In genomic region chr6:158815915-158816314, GRCh38 we compare ENCODE assay signal across 7 cellular contexts. TPM values are rescaled to one million over a fixed set of nuclear protein-coding genes. Genes with fewer than 3 reads are reported as not detected.
DNase-seq lines count a peak whose midpoint lies in the region; ATAC-seq, FAIRE-seq and TF ChIP-seq lines count a peak whose summit lies in the region.

No MANE protein-coding gene starts in this region.

- H3K27me3 ChIP-seq in HUES6 (ENCODE audit: control insufficient read depth, insufficient read depth, low read length) (peaks cover 3% of the 10 kb centered on the region; the same call in 1 of the 2 replicates), small intestine (ENCODE audit: control insufficient read depth in 2 of 2, insufficient read depth in 2 of 2, low read length in 2 of 2) (no peaks in the 10 kb centered on the region)

- H3K36me3 ChIP-seq in HUES6 (ENCODE audit: control insufficient read depth, insufficient read depth, low read length): peaks cover 70% of the 10 kb centered on the region
- peaks cover 3 to 4% of the 10 kb centered on the region in 2 donors for H3K36me3 ChIP-seq in small intestine (ENCODE audit: control insufficient read depth in 2 of 2, insufficient read depth in 2 of 2, low read length in 2 of 2)

- H3K9me3 ChIP-seq in HUES6 (ENCODE audit: control insufficient read depth, insufficient read depth, low read depth, low read length) (no peaks in the 10 kb centered on the region; the same call in 1 of the 2 replicates), small intestine (ENCODE audit: control insufficient read depth, low read depth) (no peaks in the 10 kb centered on the region)

- H3K4me3 ChIP-seq in HUES6 (ENCODE audit: low read depth, low read length) (peak overlapping the region; percentile 83), small intestine (ENCODE audit: low read depth in 1 of 2, low read length in 2 of 2) (peak overlapping the region in 1 of 2 donors; percentile 87)

- peaks cover 73% of the 10 kb centered on the region for H3K4me1 Mint-ChIP-seq in activated B cell treated with CpG ODN at 0.5 μM for 24 hours
- peaks cover 49% of the 10 kb centered on the region for H3K4me1 Mint-ChIP-seq in glutamatergic neuron (ENCODE audit: low read depth, unreplicated experiment)

- TF ChIP-seq CTCF in activated B cell treated with CpG ODN at 0.5 μM for 24 hours (IDR thresholded peaks at IDR 0.05): no peak
- no peak for TF ChIP-seq CTCF in glutamatergic neuron (IDR thresholded peaks at IDR 0.05; ENCODE audit: partially characterized antibody, unreplicated experiment)
- TF ChIP-seq CTCF in GM10266 (IDR thresholded peaks at IDR 0.05; ENCODE audit: control insufficient read depth, insufficient read depth, low read depth, missing control alignments): no peak

- H3K27me3 Mint-ChIP-seq in activated B cell treated with CpG ODN at 0.5 μM for 24 hours (no peaks in the 10 kb centered on the region), glutamatergic neuron (ENCODE audit: unreplicated experiment) (peaks cover 8% of the 10 kb centered on the region)

- H3K27ac ChIP-seq in HUES6 (ENCODE audit: low read depth, low read length) (no peak overlapping the region), small intestine (ENCODE audit: low read depth in 1 of 2, low read length in 1 of 2) (peak overlapping the region; percentile 72 to 73)

- H3K4me3 Mint-ChIP-seq in activated B cell treated with CpG ODN at 0.5 μM for 24 hours: peak overlapping the region; percentile 100
- peak overlapping the region; percentile 97 for H3K4me3 Mint-ChIP-seq in glutamatergic neuron (ENCODE audit: unreplicated experiment)

- intact Hi-C loops in activated B cell treated with CpG ODN at 0.5 μM for 24 hours (cut with micrococcal nuclease): loop anchor here (5.0 kb wide), 2 partner anchors 169 to 291 kb away; no protein-coding TSS in a partner anchor

- H3K27ac Mint-ChIP-seq in activated B cell treated with CpG ODN at 0.5 μM for 24 hours (peak overlapping the region; percentile 97), glutamatergic neuron (ENCODE audit: unreplicated experiment) (no peak overlapping the region)

- DNase-seq in activated B cell treated with CpG ODN at 0.5 μM for 24 hours (no peak), glutamatergic neuron (no peak), small intestine (no peak), GM10266 (ENCODE audit: extremely low spot score) (no peak), medulla oblongata (ENCODE audit: extremely low spot score) (no peak), ecto neural progenitor cell (ENCODE audit: low spot score) (no peak)

- H3K9ac ChIP-seq in HUES6 (ENCODE audit: low read length): no peak overlapping the region

- WGBS in small intestine, 3 donors: 7 to 48% (median 28%) methylated on average over 2 of the region's 2 CpGs

- H3K36me3 Mint-ChIP-seq in activated B cell treated with CpG ODN at 0.5 μM for 24 hours (ENCODE audit: low read depth) (peaks cover 70% of the 10 kb centered on the region), glutamatergic neuron (ENCODE audit: unreplicated experiment) (peaks cover 10% of the 10 kb centered on the region)

- H3K9me3 Mint-ChIP-seq in activated B cell treated with CpG ODN at 0.5 μM for 24 hours: no peaks in the 10 kb centered on the region
- H3K9me3 Mint-ChIP-seq in glutamatergic neuron (ENCODE audit: unreplicated experiment): peaks cover 20% of the 10 kb centered on the region

- POLR2A ChIA-PET in activated B cell treated with CpG ODN at 0.5 μM for 24 hours (lab: Charles Lee): interaction anchor here (2.1 to 4.3 kb wide), 3 partner anchors 11 to 100 kb away, joined by 14 to 113 read pairs (median 46); no protein-coding TSS in a partner anchor

- H3K4me1 ChIP-seq in HUES6 (ENCODE audit: control insufficient read depth, insufficient read depth, low read length) (peaks cover 53% of the 10 kb centered on the region), small intestine (ENCODE audit: control insufficient read depth in 2 of 2, insufficient read depth in 1 of 2, low read depth in 1 of 2, low read length in 1 of 2) (peaks cover 9% of the 10 kb centered on the region in 2 donors)

- no peak for FAIRE-seq in small intestine (lab: Jason Lieb, UNC)

- no peak for ATAC-seq in activated B cell treated with CpG ODN at 0.5 μM for 24 hours (ENCODE audit: low read depth)

- CTCF ChIA-PET in activated B cell treated with CpG ODN at 0.5 μM for 24 hours (lab: Charles Lee): interaction anchor here (0.7 to 2.0 kb wide), 2 partner anchors 22 to 143 kb away, joined by 3 to 7 read pairs; no protein-coding TSS in a partner anchor

RNA-seq across cellular contexts. Expression of gene EZR, which starts 3.3 kb away (rescaled TPM):
- total RNA-seq in activated B cell treated with CpG ODN at 0.5 μM for 24 hours (488 and 489 TPM in 2 replicates), glutamatergic neuron (ENCODE audit: unreplicated experiment) (272 TPM)
- 100 to 1,000 TPM; 172 to 755 (median 598) TPM for polyA plus RNA-seq in small intestine
